1 cellular context compared by ENCODE assay signal in the genomic region with DNA sequence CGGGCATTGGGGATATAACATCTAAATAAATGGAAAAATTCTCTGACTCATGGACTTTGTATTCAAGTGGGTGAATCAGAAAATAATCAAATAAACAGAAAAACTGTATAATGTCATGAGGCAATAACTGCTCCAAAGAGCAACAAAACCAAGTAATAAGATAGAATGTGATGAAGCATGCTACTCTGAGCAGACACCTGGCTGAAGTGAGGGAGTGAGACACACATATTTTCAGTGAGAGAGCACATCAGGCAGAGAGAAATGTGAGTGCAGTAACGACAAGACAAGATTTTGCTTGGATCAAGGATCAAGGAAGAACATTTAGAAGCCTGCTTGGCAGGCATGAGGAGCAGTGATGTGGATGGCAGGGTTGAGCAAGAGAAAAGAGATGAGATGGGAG.
TF ChIP-seq lines count a peak whose summit lies in the region.

No MANE protein-coding gene starts in this region.

TF ChIP-seq in H1, 55 proteins besides CTCF, POLR2A, EP300 and RAD21:
- TF ChIP-seq CBX8 (IDR thresholded peaks at IDR 0.05; ENCODE audit: borderline replicate concordance, low read depth, low read length) (no peak), MAFK (IDR thresholded peaks at IDR 0.05; ENCODE audit: low read depth, low read length) (no peak), CHD2 (IDR thresholded peaks at IDR 0.05; ENCODE audit: low read length) (no peak), SP2 (IDR thresholded peaks at IDR 0.05; ENCODE audit: low read length) (no peak), RFX5 (IDR thresholded peaks at IDR 0.05; ENCODE audit: borderline replicate concordance, low read depth, low read length) (no peak), HDAC2 (IDR thresholded peaks at IDR 0.05; ENCODE audit: borderline replicate concordance in 1 of 2, low read depth in 2 of 2, low read length in 2 of 2) (no peak), SIRT6 (IDR thresholded peaks at IDR 0.05; ENCODE audit: low read length) (no peak), YY1 (IDR thresholded peaks at IDR 0.05; ENCODE audit: low read depth, low read length) (no peak)
- TF ChIP-seq, protein P1, sequence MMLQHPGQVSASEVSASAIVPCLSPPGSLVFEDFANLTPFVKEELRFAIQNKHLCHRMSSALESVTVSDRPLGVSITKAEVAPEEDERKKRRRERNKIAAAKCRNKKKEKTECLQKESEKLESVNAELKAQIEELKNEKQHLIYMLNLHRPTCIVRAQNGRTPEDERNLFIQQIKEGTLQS (IDR thresholded peaks at IDR 0.05; ENCODE audit: insufficient read depth, low read depth, low read length) = no peak
- TF ChIP-seq, protein P2, sequence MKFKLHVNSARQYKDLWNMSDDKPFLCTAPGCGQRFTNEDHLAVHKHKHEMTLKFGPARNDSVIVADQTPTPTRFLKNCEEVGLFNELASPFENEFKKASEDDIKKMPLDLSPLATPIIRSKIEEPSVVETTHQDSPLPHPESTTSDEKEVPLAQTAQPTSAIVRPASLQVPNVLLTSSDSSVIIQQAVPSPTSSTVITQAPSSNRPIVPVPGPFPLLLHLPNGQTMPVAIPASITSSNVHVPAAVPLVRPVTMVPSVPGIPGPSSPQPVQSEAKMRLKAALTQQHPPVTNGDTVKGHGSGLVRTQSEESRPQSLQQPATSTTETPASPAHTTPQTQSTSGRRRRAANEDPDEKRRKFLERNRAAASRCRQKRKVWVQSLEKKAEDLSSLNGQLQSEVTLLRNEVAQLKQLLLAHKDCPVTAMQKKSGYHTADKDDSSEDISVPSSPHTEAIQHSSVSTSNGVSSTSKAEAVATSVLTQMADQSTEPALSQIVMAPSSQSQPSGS (IDR thresholded peaks at IDR 0.05; ENCODE audit: low read length) = no peak
